ENCODE assay signal across 22 cellular contexts in the genomic region with DNA sequence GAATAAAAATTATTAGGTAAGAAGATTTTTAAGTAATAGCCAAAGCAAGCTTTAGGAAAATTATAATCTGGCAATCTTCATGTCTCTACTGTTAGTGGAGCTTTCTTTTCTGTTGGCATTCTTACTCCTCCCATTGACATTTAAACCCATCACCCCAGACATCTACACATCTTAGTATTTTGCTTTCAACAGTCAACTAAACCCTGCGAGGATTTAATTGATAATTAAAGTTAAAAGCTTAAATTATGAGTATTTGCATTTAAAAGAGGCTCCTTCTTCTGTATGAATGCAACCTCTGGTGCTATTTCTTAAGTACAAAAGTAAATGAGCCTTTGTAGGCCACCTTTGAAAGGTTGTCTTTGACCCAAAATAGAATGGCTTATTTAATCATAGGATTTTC.
DNase-seq lines count a peak whose midpoint lies in the region; ATAC-seq, FAIRE-seq and TF ChIP-seq lines count a peak whose summit lies in the region.
"Had no signal": no experiment of that assay in that cellular context is flagged by ENCODE, and none has a peak within 500 bp of the region (broad histone marks: within the 10 kb centered on the region; RNA-seq: fewer than 3 reads in every experiment).

No MANE protein-coding gene starts in this region.

- H3K4me1 Mint-ChIP-seq in brain (peaks cover 56% of the 10 kb centered on the region), nephron progenitor cell (peaks cover 53% of the 10 kb centered on the region)
- H3K4me1 Mint-ChIP-seq: CD8-positive, alpha-beta memory T cell had no signal

- H3K9me3 Mint-ChIP-seq in brain (no peaks in the 10 kb centered on the region), nephron progenitor cell (no peaks in the 10 kb centered on the region)
- H3K9me3 Mint-ChIP-seq: CD14-positive monocyte; CD4-positive, alpha-beta T cell had no signal

- DNase-seq in D721Med (ENCODE audit: insufficient read length, low spot score) (no peak), nephron progenitor cell (no peak), UCSD-AML1 (lab: John Stamatoyannopoulos, UW; ENCODE audit: unreplicated experiment) (no peak)
- DNase-seq: 8988T; ACHN; AML-193; BE2C; CD4-positive, alpha-beta T cell; CD8-positive, alpha-beta memory T cell; DMS53; DMS79 treated with DMSO at 0.1 percent for 48 hours; GF-D8; GOT3; HFFc6 had no signal

- ATAC-seq in GM21515 (IDR thresholded peaks at IDR 0.05; ENCODE audit: unreplicated experiment) (no peak), HG03460 (IDR thresholded peaks at IDR 0.05; ENCODE audit: unreplicated experiment) (no peak)
- ATAC-seq: A549 had no signal

- H3K27ac Mint-ChIP-seq in brain: peak overlapping the region in 2 of 5 experiments; percentile 31 to 49
- H3K27ac Mint-ChIP-seq in nephron progenitor cell: peak overlapping the region; percentile 38
- H3K27ac Mint-ChIP-seq: CD14-positive monocyte; CD4-positive, alpha-beta T cell; CD8-positive, alpha-beta memory T cell; HFFc6 had no signal

- H3K27me3 Mint-ChIP-seq in brain (peaks cover 2% of the 10 kb centered on the region), nephron progenitor cell (ENCODE audit: low read depth, poor library complexity) (no peaks in the 10 kb centered on the region)
- H3K27me3 Mint-ChIP-seq: CD4-positive, alpha-beta T cell; CD8-positive, alpha-beta memory T cell had no signal

- H3K4me3 Mint-ChIP-seq in brain (peak overlapping the region in 3 of 5 experiments; percentile 0 to 46 (median 1)), nephron progenitor cell (no peak overlapping the region)
- H3K4me3 Mint-ChIP-seq: CD14-positive monocyte; CD4-positive, alpha-beta T cell; CD8-positive, alpha-beta memory T cell; HFFc6 had no signal

- no peak for TF ChIP-seq CTCF in D721Med (IDR thresholded peaks at IDR 0.05; ENCODE audit: insufficient read depth, missing control alignments)
- TF ChIP-seq CTCF in brain (conservative IDR thresholded peaks at IDR 0.05): no peak
- TF ChIP-seq CTCF in nephron progenitor cell (IDR thresholded peaks at IDR 0.05): no peak

- FAIRE-seq in D721Med (lab: Jason Lieb, UNC): peak; percentile 35
- FAIRE-seq: A549, GM12891, GM18507, H54 had no signal

- H3K36me3 Mint-ChIP-seq in brain (no peaks in the 10 kb centered on the region), nephron progenitor cell (ENCODE audit: low read depth) (peaks cover 9% of the 10 kb centered on the region)
- H3K36me3 Mint-ChIP-seq: CD14-positive monocyte; CD8-positive, alpha-beta memory T cell had no signal
